In the genomic region with DNA sequence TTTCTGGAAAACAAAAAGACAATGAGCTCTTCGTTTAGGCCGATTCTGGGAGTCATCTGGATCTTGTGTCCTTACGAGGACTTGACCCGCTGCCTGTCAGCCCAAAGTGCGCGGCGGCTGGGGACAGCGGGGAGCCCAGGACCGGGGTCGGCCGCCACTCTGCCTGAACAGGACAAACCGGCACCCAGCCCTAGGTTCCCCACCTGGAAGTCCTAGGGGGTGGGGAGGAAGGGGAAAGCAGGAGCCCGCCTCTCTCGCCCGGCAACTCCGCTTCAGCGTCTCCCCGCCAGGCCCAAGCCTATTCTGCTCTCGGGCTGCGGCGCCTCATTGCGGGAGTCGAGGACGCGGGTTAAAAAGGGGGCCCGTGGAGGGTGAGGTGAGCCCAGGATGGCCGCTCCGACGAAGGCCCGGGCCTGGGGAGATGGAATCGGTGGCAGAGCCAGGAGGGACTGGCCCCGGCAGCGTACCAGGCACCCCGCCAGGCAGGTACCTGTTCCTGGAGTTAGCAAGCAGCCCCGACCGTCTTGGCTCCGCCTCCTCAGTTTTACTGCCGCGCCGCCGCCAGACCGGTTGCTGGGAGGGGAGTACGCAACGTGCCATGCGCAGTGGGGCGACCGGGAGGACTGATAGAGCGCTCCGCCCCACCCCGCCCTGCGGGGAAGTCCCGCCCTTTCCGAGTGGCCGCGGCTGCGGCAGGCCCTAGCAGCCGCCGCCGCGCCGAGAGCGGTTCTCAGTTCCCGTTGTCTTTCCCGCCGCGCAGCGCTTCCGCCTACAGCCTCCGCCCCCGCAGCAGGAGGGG, we compare ENCODE assay signal across 8 cellular contexts. TPM values are rescaled to one million over a fixed set of nuclear protein-coding genes. Genes with fewer than 3 reads are reported as not detected.
A peak's percentile ranks its signal among the peaks of the same experiment; 100 is the strongest.
DNase-seq lines count a peak whose midpoint lies in the region; ATAC-seq and TF ChIP-seq lines count a peak whose summit lies in the region.

Gene STRADA, minus strand, starts transcription at position 549 of the 799 bp plus-strand sequence. CDS start 13,430 bp downstream, outside the sequence.

- peak within 1 kb of the TSS; percentile 99 for H3K4me3 Mint-ChIP-seq in activated naive CD8-positive, alpha-beta T cell treated with anti-CD3 and anti-CD28 coated beads for 36 hours

- TF ChIP-seq CTCF in GM10248 (IDR thresholded peaks at IDR 0.05; ENCODE audit: control extremely low read depth, extremely low read depth, low read depth, missing control alignments) = no peak
- no peak for TF ChIP-seq CTCF in ovary (IDR thresholded peaks at IDR 0.05)
- peak in 1 of 6 experiments; percentile 2 for TF ChIP-seq CTCF in thyroid gland (IDR thresholded peaks at IDR 0.05)

- ATAC-seq in HG02623 (IDR thresholded peaks at IDR 0.05; ENCODE audit: unreplicated experiment) = peak; percentile 88

- no peaks in the 10 kb centered on the region for H3K9me3 Mint-ChIP-seq in activated naive CD8-positive, alpha-beta T cell treated with anti-CD3 and anti-CD28 coated beads for 36 hours

- intact Hi-C loops in head of caudate nucleus (cut with DNase I) = loop anchor here (2.0 to 10.0 kb wide), 2 partner anchors 31 to 117 kb away; partner anchors contain the start of genes CCDC47 and MAP3K3
- intact Hi-C loops in ovary (cut with DNase I) = no loop called here
- intact Hi-C loops in thyroid gland (cut with DNase I) = no loop called here

- peaks cover 3% of the 10 kb centered on the region for H3K36me3 Mint-ChIP-seq in activated naive CD8-positive, alpha-beta T cell treated with anti-CD3 and anti-CD28 coated beads for 36 hours

- H3K4me1 ChIP-seq in ovary (ENCODE audit: insufficient read depth) (peaks cover 3% of the 10 kb centered on the region), thyroid gland (peaks cover 7 to 12% of the 10 kb centered on the region in 2 donors)

- POLR2A ChIA-PET in GM10248 (lab: Yijun Ruan, JAX) = interaction anchor here (0.6 to 1.3 kb wide), 4 partner anchors 9 to 43 kb away, joined by 3 to 6 read pairs (median 3); partner anchors contain the start of genes CCDC47 and DDX42

- WGBS in ovary, 3 donors = 0% methylated on average over 62 to 70 of the region's 70 CpGs
- 0% methylated on average over 20 to 22 of the region's 70 CpGs for WGBS in thyroid gland, 2 donors

- no peaks in the 10 kb centered on the region for H3K36me3 ChIP-seq in ovary
- H3K36me3 ChIP-seq in thyroid gland = peaks cover 10% of the 10 kb centered on the region in 2 donors

- no peak for TF ChIP-seq EP300 in ovary (IDR thresholded peaks at IDR 0.05)

- CTCF ChIA-PET in GM10248 (lab: Yijun Ruan, JAX) = interaction anchor here (0.9 to 1.5 kb wide), 6 partner anchors 15 to 108 kb away, joined by 3 to 8 read pairs (median 3); partner anchors contain the start of genes CCDC47 and DDX42

- peaks cover 20% of the 10 kb centered on the region for H3K4me1 Mint-ChIP-seq in activated naive CD8-positive, alpha-beta T cell treated with anti-CD3 and anti-CD28 coated beads for 36 hours

- TF ChIP-seq POLR2A in ovary (IDR thresholded peaks at IDR 0.05) = peak; percentile 74
- TF ChIP-seq POLR2A in thyroid gland (IDR thresholded peaks at IDR 0.05) = peak; percentile 72 to 95

- H3K9me3 ChIP-seq in ovary (no peaks in the 10 kb centered on the region), thyroid gland (no peaks in the 10 kb centered on the region)

- H3K27ac ChIP-seq in ovary (peak within 1 kb of the TSS; percentile 37 to 78), thyroid gland (peak within 1 kb of the TSS; percentile 78 to 93 (median 87))

- DNase-seq in GM10248 (ENCODE audit: extremely low spot score) (peak; percentile 97), NCI-H1105 (lab: John Stamatoyannopoulos, UW) (peak; percentile 97), SKM-1 treated with dmso at 0.1 percent for 144 hours (lab: John Stamatoyannopoulos, UW; ENCODE audit: unreplicated experiment) (peak; percentile 99), head of caudate nucleus (peak; percentile 93 to 99 (median 98)), ovary (peak; percentile 97 to 98 (median 97)), thyroid gland (peak; percentile 100)
- peak; percentile 99 for DNase-seq in activated naive CD8-positive, alpha-beta T cell treated with anti-CD3 and anti-CD28 coated beads for 36 hours

- peak within 1 kb of the TSS; percentile 91 for H3K27ac Mint-ChIP-seq in activated naive CD8-positive, alpha-beta T cell treated with anti-CD3 and anti-CD28 coated beads for 36 hours

- H3K27me3 Mint-ChIP-seq in activated naive CD8-positive, alpha-beta T cell treated with anti-CD3 and anti-CD28 coated beads for 36 hours = no peaks in the 10 kb centered on the region

- no peaks in the 10 kb centered on the region for H3K27me3 ChIP-seq in ovary
- H3K27me3 ChIP-seq in thyroid gland = no peaks in the 10 kb centered on the region

- H3K4me3 ChIP-seq in ovary (peak within 1 kb of the TSS; percentile 69), thyroid gland (replicated peaks in 1 of 3) (peak within 1 kb of the TSS; percentile 50 to 92 (median 72))

RNA-seq across cellular contexts. Expression of gene STRADA, which starts in this region (rescaled TPM):
- total RNA-seq in activated naive CD8-positive, alpha-beta T cell treated with anti-CD3 and anti-CD28 coated beads for 36 hours = 10 to 100 TPM; 39.1 to 40.9 TPM
- total RNA-seq in ovary = 10 to 100 TPM; 26.8 to 40.2 (median 34.4) TPM
- polyA plus RNA-seq in ovary = 10 to 100 TPM; 21.8 to 46.2 TPM
- 10 to 100 TPM; 28.6 to 44.6 (median 32.2) TPM for total RNA-seq in thyroid gland

Comparison
In these comparisons a context has a peak if more than half of its experiments do, and no peak if none do; other contexts are left out.
1. Peak in every context shown above with its lines: DNase-seq, ATAC-seq, H3K4me3 ChIP-seq and H3K27ac ChIP-seq.